15 cellular contexts compared by ENCODE assay signal in genomic region chr20:44038681-44039123, GRCh38.
DNase-seq lines count a peak whose midpoint lies in the region; ATAC-seq, FAIRE-seq and TF ChIP-seq lines count a peak whose summit lies in the region.
"Had no signal": no experiment of that assay in that cellular context is flagged by ENCODE, and none has a peak within 500 bp of the region (broad histone marks: within the 10 kb centered on the region; RNA-seq: fewer than 3 reads in every experiment).

No MANE protein-coding gene starts in this region.

- in situ Hi-C loops in brain microvascular endothelial cell (cut with HindIII; ENCODE audit: low pct_ligation_motif_present, low sequenced_read_pairs) = no loop called here

- ATAC-seq in pancreas (peak in 3 of 4 donors; percentile 41 to 74 (median 67)), GM21737 (IDR thresholded peaks at IDR 0.05; ENCODE audit: unreplicated experiment) (no peak)
- ATAC-seq: CD8-positive, alpha-beta T cell had no signal

- FAIRE-seq in pancreas (lab: Jason Lieb, UNC) = no peak
- FAIRE-seq: GM12892 had no signal

- CTCF ChIA-PET in CD8-positive, alpha-beta memory T cell (lab: Charles Lee) = interaction anchor here (0.7 to 0.9 kb wide), 2 partner anchors 42 to 94 kb away, joined by 3 to 4 read pairs; no protein-coding TSS in a partner anchor

- DNase-seq in DMS79 (lab: John Stamatoyannopoulos, UW) = peak; percentile 14
- DNase-seq in NCI-H2029 treated with DMSO at 0.1 percent for 48 hours (lab: John Stamatoyannopoulos, UW) = peak; percentile 77
- peak; percentile 43 for DNase-seq in ecto neural progenitor cell (ENCODE audit: low spot score)
- DNase-seq in pancreas = peak in 2 of 6 donors; percentile 13 to 40
- no peak for DNase-seq in CD8-positive, alpha-beta memory T cell
- no peak for DNase-seq in HCEC 1CT
- no peak for DNase-seq in brain microvascular endothelial cell
- DNase-seq: activated B cell treated with CpG ODN at 0.5 μM for 24 hours, activated gamma-delta T cell treated with Interleukin-2 at 50 U/mL for 16 hours, thyroid gland had no signal

- no peak overlapping the region for H3K4me3 Mint-ChIP-seq in CD8-positive, alpha-beta memory T cell
- H3K4me3 Mint-ChIP-seq: activated B cell treated with CpG ODN at 0.5 μM for 24 hours; CD8-positive, alpha-beta T cell; dendritic cell treated with granulocyte-macrophage colony-stimulating factor and Interleukin-4, amounts not matched to agents 40 ng/mL and 50 ng/mL, for 4 days had no signal

- POLR2A ChIA-PET in CD8-positive, alpha-beta memory T cell (lab: Charles Lee) = no interaction called here

- no peak overlapping the region for H3K27ac ChIP-seq in pancreas
- H3K27ac ChIP-seq in CD8-positive, alpha-beta memory T cell (ENCODE audit: low read depth, low read length) = no peak overlapping the region
- H3K27ac ChIP-seq in brain microvascular endothelial cell = no peak overlapping the region
- H3K27ac ChIP-seq: thyroid gland had no signal

- peaks cover 12 to 40% of the 10 kb centered on the region in 2 donors for H3K27me3 Mint-ChIP-seq in CD8-positive, alpha-beta memory T cell

- H3K27me3 ChIP-seq in pancreas (peaks cover 0 to 15% (median 0%) of the 10 kb centered on the region in 4 donors), brain microvascular endothelial cell (replicated peaks) (peaks cover 5% of the 10 kb centered on the region)
- H3K27me3 ChIP-seq in CD8-positive, alpha-beta memory T cell (ENCODE audit: insufficient read depth, low read length, poor library complexity, severe bottlenecking) = no peaks in the 10 kb centered on the region
- H3K27me3 ChIP-seq: thyroid gland had no signal

- TF ChIP-seq CTCF in pancreas (IDR thresholded peaks at IDR 0.05) (no peak), brain microvascular endothelial cell (IDR thresholded peaks at IDR 0.05; ENCODE audit: low read depth, low read length, missing control alignments) (no peak)

- H3K36me3 Mint-ChIP-seq in CD8-positive, alpha-beta memory T cell = no peaks in the 10 kb centered on the region
- H3K36me3 Mint-ChIP-seq: CD8-positive, alpha-beta T cell had no signal

- H3K4me3 ChIP-seq in pancreas = no peak overlapping the region
- no peak overlapping the region for H3K4me3 ChIP-seq in CD8-positive, alpha-beta memory T cell (ENCODE audit: low read length)
- no peak overlapping the region for H3K4me3 ChIP-seq in brain microvascular endothelial cell (ENCODE audit: low read depth, low read length)
- H3K4me3 ChIP-seq: lung, thyroid gland had no signal

- 7 to 9% methylated on average over 15 of the region's 15 CpGs for WGBS in pancreas, 2 donors

- H3K4me1 Mint-ChIP-seq in CD8-positive, alpha-beta memory T cell = peaks cover under 1 to 12% (median 3%) of the 10 kb centered on the region in 3 donors
- H3K4me1 Mint-ChIP-seq: activated B cell treated with CpG ODN at 0.5 μM for 24 hours had no signal

- intact Hi-C loops in pancreas (cut with DNase I) = no loop called here

- H3K9me3 Mint-ChIP-seq in CD8-positive, alpha-beta memory T cell = no peaks in the 10 kb centered on the region
- H3K9me3 Mint-ChIP-seq: activated B cell treated with CpG ODN at 0.5 μM for 24 hours; CD8-positive, alpha-beta T cell; dendritic cell treated with granulocyte-macrophage colony-stimulating factor and Interleukin-4, amounts not matched to agents 40 ng/mL and 50 ng/mL, for 4 days had no signal

- no peak overlapping the region for H3K27ac Mint-ChIP-seq in CD8-positive, alpha-beta memory T cell
- H3K27ac Mint-ChIP-seq: activated B cell treated with CpG ODN at 0.5 μM for 24 hours; CD8-positive, alpha-beta T cell; dendritic cell treated with granulocyte-macrophage colony-stimulating factor and Interleukin-4, amounts not matched to agents 40 ng/mL and 50 ng/mL, for 4 days had no signal

- no peaks in the 10 kb centered on the region for H3K36me3 ChIP-seq in pancreas
- no peaks in the 10 kb centered on the region for H3K36me3 ChIP-seq in CD8-positive, alpha-beta memory T cell (ENCODE audit: insufficient read depth, low read length)
- H3K36me3 ChIP-seq in brain microvascular endothelial cell (replicated peaks) = no peaks in the 10 kb centered on the region
- H3K36me3 ChIP-seq: thyroid gland had no signal

- no peaks in the 10 kb centered on the region for H3K9me3 ChIP-seq in pancreas
- no peaks in the 10 kb centered on the region for H3K9me3 ChIP-seq in CD8-positive, alpha-beta memory T cell (ENCODE audit: low read length)
- H3K9me3 ChIP-seq: thyroid gland had no signal

- no peaks in the 10 kb centered on the region for H3K4me1 ChIP-seq in pancreas
- H3K4me1 ChIP-seq in CD8-positive, alpha-beta memory T cell (ENCODE audit: insufficient read depth, low read length) = no peaks in the 10 kb centered on the region
- H3K4me1 ChIP-seq: thyroid gland had no signal

Comparison
In these comparisons a context has a peak if more than half of its experiments do, and no peak if none do; other contexts are left out.
1. DNase-seq: peak in DMS79 (single experiment), NCI-H2029 treated with DMSO at 0.1 percent for 48 hours (single experiment) and ecto neural progenitor cell (single experiment); none in CD8-positive, alpha-beta memory T cell (0 of 5), HCEC 1CT (single experiment) and brain microvascular endothelial cell (single experiment).